ENCODE assay signal across 16 cellular contexts in the genomic region with DNA sequence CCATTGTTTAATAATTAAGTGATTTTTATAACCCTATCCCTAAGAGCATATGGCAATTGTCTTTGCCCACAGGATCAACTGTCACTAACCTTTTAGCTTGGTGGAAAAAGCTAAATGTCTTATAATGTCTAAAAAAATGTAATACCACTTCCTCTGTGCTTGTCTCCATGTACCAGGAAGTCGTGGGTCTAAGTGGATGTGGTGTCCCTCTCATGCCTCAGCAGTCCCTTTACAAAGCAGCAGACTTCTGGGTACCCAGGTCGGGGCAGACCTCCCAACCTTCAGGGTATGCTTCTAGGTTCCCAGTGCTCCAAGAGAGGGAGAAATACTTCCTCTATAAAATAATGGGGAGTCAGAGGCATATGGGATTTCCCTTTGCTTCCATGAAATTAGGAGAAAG.
"Had no signal": no experiment of that assay in that cellular context is flagged by ENCODE, and none has a peak within 500 bp of the region (broad histone marks: within the 10 kb centered on the region; RNA-seq: fewer than 3 reads in every experiment).

No MANE protein-coding gene starts in this region.

- H3K9me3 Mint-ChIP-seq: activated T-cell treated with anti-CD3 and anti-CD28 coated beads, Interleukin-2, amount 50 U/mL, for 24 hours had no signal

- H3K4me3 ChIP-seq: colonic mucosa, psoas muscle, right lobe of liver, testis had no signal

- ATAC-seq: activated CD4-positive, alpha-beta T cell treated with anti-CD3 and anti-CD28 coated beads for 36 hours; foreskin keratinocyte; left colon; psoas muscle had no signal

- DNase-seq: activated CD4-positive, alpha-beta T cell treated with anti-CD3 and anti-CD28 coated beads for 36 hours; activated gamma-delta T cell; activated T-cell treated with anti-CD3 and anti-CD28 coated beads, Interleukin-2, amount 50 U/mL, for 24 hours; colonic mucosa; effector CD4-positive, alpha-beta T cell; foreskin keratinocyte; head of caudate nucleus; left colon; psoas muscle; right lobe of liver; stimulated activated CD4-positive, alpha-beta T cell treated with anti-CD3 and anti-CD28 coated beads, Interleukin-2, amount 100 ng/mL, for 24 hours; stimulated activated naive CD4-positive, alpha-beta T cell treated with Interleukin-2 at 50 U/mL for 16 hours; T-helper 9 cell; testis had no signal

- H3K27ac Mint-ChIP-seq: activated CD4-positive, alpha-beta T cell treated with anti-CD3 and anti-CD28 coated beads for 36 hours; activated T-cell treated with anti-CD3 and anti-CD28 coated beads, Interleukin-2, amount 50 U/mL, for 24 hours; nephron had no signal

- H3K36me3 ChIP-seq: colonic mucosa, right lobe of liver had no signal

- H3K4me1 ChIP-seq: foreskin keratinocyte had no signal

- H3K9me3 ChIP-seq: colonic mucosa, psoas muscle, right lobe of liver, testis had no signal

- H3K4me3 Mint-ChIP-seq: activated CD4-positive, alpha-beta T cell treated with anti-CD3 and anti-CD28 coated beads for 36 hours; activated T-cell treated with anti-CD3 and anti-CD28 coated beads, Interleukin-2, amount 50 U/mL, for 24 hours; nephron had no signal

- H3K27me3 Mint-ChIP-seq: activated CD4-positive, alpha-beta T cell treated with anti-CD3 and anti-CD28 coated beads for 36 hours; activated T-cell treated with anti-CD3 and anti-CD28 coated beads, Interleukin-2, amount 50 U/mL, for 24 hours had no signal

- H3K27ac ChIP-seq: colonic mucosa, foreskin keratinocyte, psoas muscle, right lobe of liver, testis, VCaP had no signal

- H3K27me3 ChIP-seq: colonic mucosa, foreskin keratinocyte, right lobe of liver, testis had no signal
